8 cellular contexts compared by ENCODE assay signal in the genomic region with DNA sequence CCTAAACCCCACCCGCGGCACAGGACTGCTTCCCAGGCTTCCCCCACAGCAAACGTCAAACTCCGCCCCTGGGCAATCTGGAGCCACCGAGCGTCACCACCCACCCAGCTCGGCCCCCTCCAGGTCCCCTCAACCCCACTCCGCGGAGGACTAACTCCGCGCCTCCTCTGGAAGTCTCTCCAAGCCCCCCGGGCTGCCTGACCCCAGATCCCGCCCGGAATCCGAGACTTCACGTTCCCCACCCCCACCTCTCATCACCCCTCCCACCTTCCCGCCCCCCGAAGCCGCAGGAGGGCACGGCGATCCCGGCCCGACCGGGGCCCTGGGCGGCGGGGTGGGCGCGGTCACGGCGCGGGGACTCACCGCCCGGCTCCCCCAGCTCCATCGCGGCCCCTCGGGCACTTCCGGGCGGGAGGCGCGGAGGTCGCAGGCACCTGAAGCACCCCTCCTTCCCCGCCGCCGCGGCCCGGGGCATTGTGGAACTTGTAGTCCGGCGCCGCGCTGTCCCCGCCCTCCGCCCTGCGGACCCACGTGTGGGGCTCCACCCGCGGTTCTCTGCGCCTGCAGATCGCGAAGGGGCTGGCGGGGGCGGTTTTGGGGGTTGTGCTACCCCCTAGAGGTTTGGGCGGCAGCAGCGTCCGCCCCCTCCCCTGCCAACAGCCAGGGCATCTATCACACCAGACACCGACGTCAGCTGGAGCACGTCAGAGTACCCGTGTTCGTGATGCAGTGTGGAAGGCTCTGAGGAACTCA. TPM values are rescaled to one million over a fixed set of nuclear protein-coding genes. Genes with fewer than 3 reads are reported as not detected.
A peak's percentile ranks its signal among the peaks of the same experiment; 100 is the strongest.
DNase-seq lines count a peak whose midpoint lies in the region; ATAC-seq and TF ChIP-seq lines count a peak whose summit lies in the region.

A gene with protein sequence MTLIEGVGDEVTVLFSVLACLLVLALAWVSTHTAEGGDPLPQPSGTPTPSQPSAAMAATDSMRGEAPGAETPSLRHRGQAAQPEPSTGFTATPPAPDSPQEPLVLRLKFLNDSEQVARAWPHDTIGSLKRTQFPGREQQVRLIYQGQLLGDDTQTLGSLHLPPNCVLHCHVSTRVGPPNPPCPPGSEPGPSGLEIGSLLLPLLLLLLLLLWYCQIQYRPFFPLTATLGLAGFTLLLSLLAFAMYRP (minus strand): TSS at position 423 of the 753 bp plus-strand sequence. CDS start 930 bp downstream, outside the sequence.

- DNase-seq in DMS53 treated with DMSO at 0.1 percent for 48 hours (lab: John Stamatoyannopoulos, UW; ENCODE audit: unreplicated experiment) = peak; percentile 44
- DNase-seq in SK-N-MC (ENCODE audit: low read depth, low spot score) = no peak
- peak; percentile 85 for DNase-seq in activated naive CD4-positive, alpha-beta T cell treated with anti-CD3 and anti-CD28 coated beads, Interleukin-2, amount 50 U/mL, for 16 hours
- DNase-seq in cardiac septum (ENCODE audit: low spot score) = peak; percentile 91
- peak; percentile 69 for DNase-seq in prostate gland (ENCODE audit: low spot score)

- peak within 1 kb of the TSS; percentile 88 to 97 (median 95) for H3K4me3 Mint-ChIP-seq in IgD-negative memory B cell

- WGBS in prostate gland = 1% methylated on average over 29 of the region's 69 CpGs
- WGBS in urinary bladder = under 1% methylated on average over 69 of the region's 69 CpGs

- peak within 1 kb of the TSS; percentile 88 to 98 (median 94) for H3K27ac Mint-ChIP-seq in IgD-negative memory B cell

- H3K36me3 ChIP-seq in SK-N-MC (ENCODE audit: insufficient read depth, low read length) (no peaks in the 10 kb centered on the region), prostate gland (no peaks in the 10 kb centered on the region), urinary bladder (ENCODE audit: insufficient read depth) (no peaks in the 10 kb centered on the region)

- intact Hi-C loops in cardiac septum (cut with DNase I) (no loop called here), prostate gland (cut with DNase I) (loop anchor here (2.0 to 10.0 kb wide), 2 partner anchors 24 to 118 kb away; a partner anchor contains a TSS)

- peaks cover 12 to 31% (median 26%) of the 10 kb centered on the region in 3 donors for H3K4me1 Mint-ChIP-seq in IgD-negative memory B cell

- H3K27me3 ChIP-seq in prostate gland (replicated peaks; ENCODE audit: insufficient read depth) = no peaks in the 10 kb centered on the region

- H3K4me3 ChIP-seq in SK-N-MC (peak within 1 kb of the TSS; percentile 97), prostate gland (peak within 1 kb of the TSS; percentile 77 to 91), urinary bladder (ENCODE audit: low read depth, low read length) (peak within 1 kb of the TSS; percentile 80)

- H3K36me3 Mint-ChIP-seq in IgD-negative memory B cell = no peaks in the 10 kb centered on the region

- no peaks in the 10 kb centered on the region for H3K9me3 Mint-ChIP-seq in IgD-negative memory B cell

- no peaks in the 10 kb centered on the region for H3K27me3 Mint-ChIP-seq in IgD-negative memory B cell

- no peaks in the 10 kb centered on the region for H3K9me3 ChIP-seq in SK-N-MC (ENCODE audit: low read depth, low read length)
- no peaks in the 10 kb centered on the region for H3K9me3 ChIP-seq in prostate gland

- H3K9ac ChIP-seq in SK-N-MC (ENCODE audit: insufficient read length) = peak within 1 kb of the TSS; percentile 81

- H3K4me1 ChIP-seq in prostate gland (replicated peaks) (peaks cover 35% of the 10 kb centered on the region), urinary bladder (ENCODE audit: insufficient read depth) (no peaks in the 10 kb centered on the region)

- TF ChIP-seq CTCF in prostate gland (IDR thresholded peaks at IDR 0.05) = no peak

- peak; percentile 56 for ATAC-seq in GM21515 (IDR thresholded peaks at IDR 0.05; ENCODE audit: unreplicated experiment)

- H3K27ac ChIP-seq in SK-N-MC (peak within 1 kb of the TSS; percentile 4), prostate gland (peak within 1 kb of the TSS; percentile 88 to 90), urinary bladder (ENCODE audit: low read depth) (peak within 1 kb of the TSS; percentile 88)

- TF ChIP-seq POLR2A in prostate gland (IDR thresholded peaks at IDR 0.05) = peak; percentile 68

RNA-seq across cellular contexts. Expression of the gene that starts here (rescaled TPM):
- polyA plus RNA-seq in IgD-negative memory B cell (72.6 TPM), urinary bladder (51.9 TPM)
- total RNA-seq in cardiac septum (29.0 TPM), prostate gland (10 to 100 TPM; 79.8 to 99.4 TPM), urinary bladder (9.7 TPM)

Comparison
In these comparisons a context has a peak if more than half of its experiments do, and no peak if none do; other contexts are left out.
1. H3K27ac ChIP-seq: peak in every context shown above with its lines; median percentile 89 in prostate gland; 88 in urinary bladder; 4 in SK-N-MC.